29 cellular contexts compared by ENCODE assay signal in the genomic region with DNA sequence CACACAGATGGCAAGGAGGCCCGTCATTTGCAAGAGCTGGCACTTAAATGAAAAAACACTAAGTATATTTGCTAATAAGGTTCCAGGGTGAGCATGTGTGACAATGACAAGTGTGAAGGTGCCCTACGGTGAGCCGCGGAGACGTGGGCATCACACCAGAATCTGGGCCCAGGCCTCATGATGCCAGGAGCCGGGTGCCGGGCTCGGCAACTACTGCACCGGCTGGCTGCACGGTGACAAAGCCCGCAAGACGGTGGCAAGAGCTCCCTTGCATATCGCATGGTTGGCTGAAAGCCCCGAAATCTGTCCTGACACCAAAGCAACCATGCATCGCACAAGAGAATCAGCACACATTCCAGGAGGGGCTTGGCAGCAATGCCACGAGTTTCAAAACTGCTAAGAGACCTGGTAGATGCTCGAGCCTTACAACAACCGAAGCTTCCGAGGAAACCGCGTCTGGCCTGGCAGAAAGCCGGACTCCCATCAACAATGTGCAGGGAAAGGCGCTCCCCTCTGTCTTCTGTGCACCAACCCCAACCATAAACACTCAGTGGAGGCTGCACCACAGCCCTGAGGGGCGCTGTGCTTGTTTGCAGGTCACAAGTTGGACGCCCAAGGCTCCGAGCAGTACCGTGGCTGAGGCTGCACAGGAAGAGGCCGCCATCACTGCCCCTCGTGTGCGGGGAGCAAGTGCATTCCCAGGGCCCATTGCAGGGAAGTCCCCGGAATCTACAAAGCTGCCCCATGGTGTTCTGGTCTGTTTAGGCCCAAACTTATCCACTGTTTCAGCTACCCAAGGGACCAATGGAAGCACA.
"Had no signal": no experiment of that assay in that cellular context is flagged by ENCODE, and none has a peak within 500 bp of the region (broad histone marks: within the 10 kb centered on the region; RNA-seq: fewer than 3 reads in every experiment).

No MANE protein-coding gene starts in this region.

- H3K4me1 Mint-ChIP-seq: stimulated activated naive CD8-positive, alpha-beta T cell treated with anti-CD3 and anti-CD28 coated beads, Interleukin-15, amount 100 ng/mL, for 72 hours had no signal

- H3K9me3 ChIP-seq: esophagus squamous epithelium, heart right ventricle, left ventricle myocardium inferior, pancreas, suprapubic skin had no signal

- H3K36me3 ChIP-seq: esophagus squamous epithelium, heart right ventricle, left ventricle myocardium inferior, neural progenitor cell, pancreas, suprapubic skin had no signal

- H3K4me2 ChIP-seq: neural progenitor cell, smooth muscle cell had no signal

- H3K27ac ChIP-seq: esophagus squamous epithelium, heart right ventricle, left ventricle myocardium inferior, neural progenitor cell, pancreas, suprapubic skin had no signal

- H3K9me3 Mint-ChIP-seq: effector memory CD8-positive, alpha-beta T cell; naive thymus-derived CD4-positive, alpha-beta T cell; nephron; stimulated activated naive CD8-positive, alpha-beta T cell treated with anti-CD3 and anti-CD28 coated beads, Interleukin-15, amount 100 ng/mL, for 72 hours had no signal

- H3K4me3 Mint-ChIP-seq: effector memory CD8-positive, alpha-beta T cell; naive thymus-derived CD4-positive, alpha-beta T cell; nephron; neural progenitor cell; stimulated activated naive CD8-positive, alpha-beta T cell treated with anti-CD3 and anti-CD28 coated beads, Interleukin-15, amount 100 ng/mL, for 72 hours had no signal

- H3K27me3 ChIP-seq: neural progenitor cell, pancreas had no signal

- H3K4me1 ChIP-seq: esophagus squamous epithelium, left ventricle myocardium inferior, pancreas, suprapubic skin had no signal

- ATAC-seq: effector memory CD8-positive, alpha-beta T cell; heart right ventricle; left colon; naive thymus-derived CD4-positive, alpha-beta T cell; pancreas; sciatic nerve; stimulated activated naive CD8-positive, alpha-beta T cell treated with anti-CD3 and anti-CD28 coated beads, Interleukin-15, amount 100 ng/mL, for 72 hours had no signal

- H3K27ac Mint-ChIP-seq: effector memory CD8-positive, alpha-beta T cell; naive thymus-derived CD4-positive, alpha-beta T cell; nephron; progenitor cell of endocrine pancreas; stimulated activated naive CD8-positive, alpha-beta T cell treated with anti-CD3 and anti-CD28 coated beads, Interleukin-15, amount 100 ng/mL, for 72 hours had no signal

- DNase-seq: cortex of kidney; effector memory CD8-positive, alpha-beta T cell; erythroblast; esophagus squamous epithelium; foreskin melanocyte; glutamatergic neuron; heart right ventricle; hippocampal formation; kidney glomerular epithelial cell; left colon; left ventricle myocardium inferior; mesendoderm; midbrain; naive thymus-derived CD4-positive, alpha-beta T cell; nucleus accumbens; stimulated activated CD4-positive, alpha-beta T cell treated with anti-CD3 and anti-CD28 coated beads, Interleukin-12 subunit alpha, Interleukin-12 subunit beta, amount 100 ng/mL, for 4 hours; stimulated activated CD4-positive, alpha-beta T cell treated with anti-CD3 and anti-CD28 coated beads, Interleukin-1b, Interleukin-23, amount 100 ng/mL, for 48 hours; stimulated activated CD4-positive, alpha-beta T cell treated with anti-CD3 and anti-CD28 coated beads, Interleukin-4, amount 100 ng/mL, for 1 hour; stimulated activated CD8-positive, alpha-beta memory T cell treated with anti-CD3 and anti-CD28 coated beads, Interleukin-4, amount 100 ng/mL, for 48 hours; stimulated activated naive CD4-positive, alpha-beta T cell; stimulated activated naive CD8-positive, alpha-beta T cell treated with anti-CD3 and anti-CD28 coated beads, Interleukin-15, amount 100 ng/mL, for 72 hours; trophoblast cell had no signal

- H3K36me3 Mint-ChIP-seq: naive thymus-derived CD4-positive, alpha-beta T cell; neural progenitor cell had no signal

- H3K4me3 ChIP-seq: esophagus squamous epithelium, heart right ventricle, left ventricle myocardium inferior, neural progenitor cell, pancreas, smooth muscle cell, suprapubic skin had no signal

- H2AFZ ChIP-seq: neural progenitor cell had no signal
